In genomic region chr10:133386951-133387350, GRCh38 we compare ENCODE assay signal across 10 cellular contexts. TPM values are rescaled to one million over a fixed set of nuclear protein-coding genes. Genes with fewer than 3 reads are reported as not detected.
"Had no signal": no experiment of that assay in that cellular context is flagged by ENCODE, and none has a peak within 500 bp of the region (broad histone marks: within the 10 kb centered on the region; RNA-seq: fewer than 3 reads in every experiment).

No MANE protein-coding gene starts in this region.

RNA-seq across cellular contexts. Expression of gene FUOM, which starts 29.1 kb away (rescaled TPM):
- polyA plus RNA-seq: neural cell had no signal

RNA-seq across cellular contexts. Expression of gene SPRN, which starts 37.5 kb away (rescaled TPM):
- total RNA-seq: left colon; left ventricle myocardium inferior; naive thymus-derived CD4-positive, alpha-beta T cell; natural killer cell treated with Interleukin-12 subunit alpha and Interleukin-12 subunit beta and Interleukin-15 and Interleukin-18, amount 100 ng/mL, for 72 hours; omental fat pad; right cardiac atrium; stomach; transverse colon; vagina had no signal
